8 cellular contexts compared by ENCODE assay signal in the genomic region with DNA sequence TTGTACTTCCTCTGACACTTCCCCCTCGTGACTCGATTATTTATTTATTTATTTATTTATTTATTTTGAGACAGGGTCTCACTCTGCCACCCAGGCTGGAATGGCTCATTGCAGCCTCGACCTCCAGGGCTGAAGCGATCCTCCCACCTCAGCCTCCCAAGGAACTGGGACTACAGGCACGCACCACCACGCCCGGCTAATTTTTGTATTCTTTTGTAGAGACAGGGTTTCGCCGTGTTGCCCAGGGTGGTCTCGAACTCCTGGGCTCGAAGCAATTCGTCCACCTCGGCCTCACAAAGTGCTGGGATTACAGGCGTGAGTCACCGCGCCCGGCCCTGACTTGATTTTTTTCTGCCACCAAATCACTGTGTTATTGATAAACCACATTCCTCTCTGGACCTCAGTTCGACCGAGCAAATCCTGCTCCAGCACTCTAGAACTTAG. TPM values are rescaled to one million over a fixed set of nuclear protein-coding genes. Genes with fewer than 3 reads are reported as not detected.
A peak's percentile ranks its signal among the peaks of the same experiment; 100 is the strongest.
DNase-seq lines count a peak whose midpoint lies in the region; ATAC-seq, FAIRE-seq and TF ChIP-seq lines count a peak whose summit lies in the region.

No MANE protein-coding gene starts in this region.

- no peak for DNase-seq in activated CD4-positive, alpha-beta T cell treated with anti-CD3 and anti-CD28 coated beads, Interleukin-2, amount 10 ng/mL, durations not matched to agents 7 days and 5 days
- no peak for DNase-seq in activated CD4-positive, alpha-beta T cell treated with anti-CD3 and anti-CD28 coated beads for 4 hours
- DNase-seq in activated naive CD4-positive, alpha-beta T cell treated with anti-CD3 and anti-CD28 coated beads, Interleukin-2, amount 50 U/mL, for 72 hours (ENCODE audit: low spot score in 2 of 2), result no peak
- DNase-seq in kidney epithelial cell (ENCODE audit: low read depth) (no peak), superior temporal gyrus (ENCODE audit: extremely low spot score) (no peak), D721Med (ENCODE audit: insufficient read length, low spot score) (no peak)
- no peak for DNase-seq in effector CD8-positive, alpha-beta T cell (lab: John Stamatoyannopoulos, UW)

- peaks cover 47% of the 10 kb centered on the region for H3K4me1 Mint-ChIP-seq in activated CD4-positive, alpha-beta T cell treated with anti-CD3 and anti-CD28 coated beads, Interleukin-2, amount 10 ng/mL, durations not matched to agents 7 days and 5 days

- no peaks in the 10 kb centered on the region for H3K9me3 Mint-ChIP-seq in activated CD4-positive, alpha-beta T cell treated with anti-CD3 and anti-CD28 coated beads, Interleukin-2, amount 10 ng/mL, durations not matched to agents 7 days and 5 days
- H3K9me3 Mint-ChIP-seq in activated naive CD4-positive, alpha-beta T cell treated with anti-CD3 and anti-CD28 coated beads, Interleukin-2, amount 50 U/mL, for 72 hours, result no peaks in the 10 kb centered on the region

- CTCF ChIA-PET in activated CD4-positive, alpha-beta T cell treated with anti-CD3 and anti-CD28 coated beads, Interleukin-2, amount 10 ng/mL, durations not matched to agents 7 days and 5 days (lab: Charles Lee), result interaction anchor here (0.6 to 2.5 kb wide), 10 partner anchors 8 to 234 kb away, joined by 3 to 19 read pairs (median 6); partner anchors contain the start of genes NEK8, PHF12 and PROCA1

- peak overlapping the region; percentile 95 for H3K4me3 Mint-ChIP-seq in activated CD4-positive, alpha-beta T cell treated with anti-CD3 and anti-CD28 coated beads, Interleukin-2, amount 10 ng/mL, durations not matched to agents 7 days and 5 days

- WGBS in thymus, result 49% methylated on average over 19 of the region's 19 CpGs

- ATAC-seq in activated naive CD4-positive, alpha-beta T cell treated with anti-CD3 and anti-CD28 coated beads, Interleukin-2, amount 50 U/mL, for 72 hours, result peak; percentile 0

- H3K27me3 Mint-ChIP-seq in activated CD4-positive, alpha-beta T cell treated with anti-CD3 and anti-CD28 coated beads, Interleukin-2, amount 10 ng/mL, durations not matched to agents 7 days and 5 days, result peaks cover 13% of the 10 kb centered on the region

- H3K27me3 ChIP-seq in kidney epithelial cell (ENCODE audit: control insufficient read depth, insufficient read depth, low read length) (no peaks in the 10 kb centered on the region), thymus (ENCODE audit: control insufficient read depth, insufficient read depth) (peaks cover 31% of the 10 kb centered on the region)

- H3K27ac ChIP-seq in thymus (ENCODE audit: low read depth), result peak overlapping the region; percentile 82

- H3K4me3 ChIP-seq in kidney epithelial cell (ENCODE audit: low read depth, low read length), result peak overlapping the region; percentile 80
- peak overlapping the region; percentile 64 for H3K4me3 ChIP-seq in thymus (ENCODE audit: low read length)

- POLR2A ChIA-PET in activated CD4-positive, alpha-beta T cell treated with anti-CD3 and anti-CD28 coated beads, Interleukin-2, amount 10 ng/mL, durations not matched to agents 7 days and 5 days (lab: Charles Lee), result interaction anchor here (0.7 to 1.8 kb wide), 6 partner anchors 8 to 233 kb away, joined by 3 to 12 read pairs (median 4); partner anchors contain the start of genes NEK8, PHF12, PIGS and SDF2

- FAIRE-seq in D721Med (lab: Jason Lieb, UNC), result no peak

- H3K27ac Mint-ChIP-seq in activated CD4-positive, alpha-beta T cell treated with anti-CD3 and anti-CD28 coated beads, Interleukin-2, amount 10 ng/mL, durations not matched to agents 7 days and 5 days, result peak overlapping the region; percentile 97
- peak overlapping the region; percentile 97 to 100 for H3K27ac Mint-ChIP-seq in activated naive CD4-positive, alpha-beta T cell treated with anti-CD3 and anti-CD28 coated beads, Interleukin-2, amount 50 U/mL, for 72 hours

- peaks cover 16% of the 10 kb centered on the region for H3K4me1 ChIP-seq in thymus (ENCODE audit: control insufficient read depth, insufficient read depth, low read length)

- H3K36me3 ChIP-seq in kidney epithelial cell (ENCODE audit: control insufficient read depth, insufficient read depth, low read length), result peaks cover 8% of the 10 kb centered on the region
- H3K36me3 ChIP-seq in thymus (ENCODE audit: control insufficient read depth, insufficient read depth), result peaks cover 29% of the 10 kb centered on the region

- peaks cover 39% of the 10 kb centered on the region for H3K36me3 Mint-ChIP-seq in activated CD4-positive, alpha-beta T cell treated with anti-CD3 and anti-CD28 coated beads, Interleukin-2, amount 10 ng/mL, durations not matched to agents 7 days and 5 days (ENCODE audit: low read depth)
- peaks cover 37 to 45% of the 10 kb centered on the region in 2 donors for H3K36me3 Mint-ChIP-seq in activated naive CD4-positive, alpha-beta T cell treated with anti-CD3 and anti-CD28 coated beads, Interleukin-2, amount 50 U/mL, for 72 hours

- no peak for TF ChIP-seq CTCF in kidney epithelial cell (IDR thresholded peaks at IDR 0.05; ENCODE audit: insufficient read depth, low read length, poor library complexity, severe bottlenecking)
- no peak for TF ChIP-seq CTCF in D721Med (IDR thresholded peaks at IDR 0.05; ENCODE audit: insufficient read depth, missing control alignments)

- H3K9me3 ChIP-seq in thymus (ENCODE audit: control insufficient read depth), result no peaks in the 10 kb centered on the region

RNA-seq across cellular contexts. Expression of gene RPL23A, which starts 0.8 kb away (rescaled TPM):
- 1,000 to 10,000 TPM; 1,884 to 2,250 TPM for total RNA-seq in activated CD4-positive, alpha-beta T cell treated with anti-CD3 and anti-CD28 coated beads, Interleukin-2, amount 10 ng/mL, durations not matched to agents 7 days and 5 days
- total RNA-seq in activated naive CD4-positive, alpha-beta T cell treated with anti-CD3 and anti-CD28 coated beads, Interleukin-2, amount 50 U/mL, for 72 hours, result 1,000 to 10,000 TPM; 2,221 to 2,736 TPM
- total RNA-seq in kidney epithelial cell, result 604 and 716 TPM in 2 replicates
- polyA plus RNA-seq in thymus, result 1,777 TPM

RNA-seq across cellular contexts. Expression of gene RAB34, which starts 1.3 kb away (rescaled TPM):
- 10 to 100 TPM; 11.0 to 11.8 TPM for total RNA-seq in activated CD4-positive, alpha-beta T cell treated with anti-CD3 and anti-CD28 coated beads, Interleukin-2, amount 10 ng/mL, durations not matched to agents 7 days and 5 days
- total RNA-seq in activated naive CD4-positive, alpha-beta T cell treated with anti-CD3 and anti-CD28 coated beads, Interleukin-2, amount 50 U/mL, for 72 hours, result 10 to 100 TPM; 20.5 to 46.4 TPM
- total RNA-seq in kidney epithelial cell, result 283 and 314 TPM in 2 replicates
- polyA plus RNA-seq in thymus, result 81.9 TPM

RNA-seq across cellular contexts. Expression of gene TLCD1, which starts 7.0 kb away (rescaled TPM):
- 1 to 10 TPM; 2.1 to 2.3 TPM for total RNA-seq in activated CD4-positive, alpha-beta T cell treated with anti-CD3 and anti-CD28 coated beads, Interleukin-2, amount 10 ng/mL, durations not matched to agents 7 days and 5 days
- 10 to 100 TPM in 1 of 2 donors, 1 to 10 TPM in 1; 4.4 to 10.2 TPM for total RNA-seq in activated naive CD4-positive, alpha-beta T cell treated with anti-CD3 and anti-CD28 coated beads, Interleukin-2, amount 50 U/mL, for 72 hours
- total RNA-seq in kidney epithelial cell, result 4.7 and 5.1 TPM in 2 replicates
- 9.2 TPM for polyA plus RNA-seq in thymus

RNA-seq across cellular contexts. Expression of gene PROCA1, which starts 7.3 kb away (rescaled TPM):
- 1 to 10 TPM; 5.5 to 5.7 TPM for total RNA-seq in activated CD4-positive, alpha-beta T cell treated with anti-CD3 and anti-CD28 coated beads, Interleukin-2, amount 10 ng/mL, durations not matched to agents 7 days and 5 days
- total RNA-seq in activated naive CD4-positive, alpha-beta T cell treated with anti-CD3 and anti-CD28 coated beads, Interleukin-2, amount 50 U/mL, for 72 hours, result 1 to 10 TPM; 5.7 to 6.4 TPM
- total RNA-seq in kidney epithelial cell, result 0.58 and 3.7 TPM in 2 replicates
- 11.3 TPM for polyA plus RNA-seq in thymus

RNA-seq across cellular contexts. Expression of gene NEK8, which starts 9.6 kb away (rescaled TPM):
- total RNA-seq in activated CD4-positive, alpha-beta T cell treated with anti-CD3 and anti-CD28 coated beads, Interleukin-2, amount 10 ng/mL, durations not matched to agents 7 days and 5 days, result 1 to 10 TPM; 7.3 TPM
- 1 to 10 TPM; 5.3 to 6.4 TPM for total RNA-seq in activated naive CD4-positive, alpha-beta T cell treated with anti-CD3 and anti-CD28 coated beads, Interleukin-2, amount 50 U/mL, for 72 hours
- total RNA-seq in kidney epithelial cell, result 4.3 TPM in 2 replicates
- polyA plus RNA-seq in thymus, result 5.1 TPM
